In the genomic region with DNA sequence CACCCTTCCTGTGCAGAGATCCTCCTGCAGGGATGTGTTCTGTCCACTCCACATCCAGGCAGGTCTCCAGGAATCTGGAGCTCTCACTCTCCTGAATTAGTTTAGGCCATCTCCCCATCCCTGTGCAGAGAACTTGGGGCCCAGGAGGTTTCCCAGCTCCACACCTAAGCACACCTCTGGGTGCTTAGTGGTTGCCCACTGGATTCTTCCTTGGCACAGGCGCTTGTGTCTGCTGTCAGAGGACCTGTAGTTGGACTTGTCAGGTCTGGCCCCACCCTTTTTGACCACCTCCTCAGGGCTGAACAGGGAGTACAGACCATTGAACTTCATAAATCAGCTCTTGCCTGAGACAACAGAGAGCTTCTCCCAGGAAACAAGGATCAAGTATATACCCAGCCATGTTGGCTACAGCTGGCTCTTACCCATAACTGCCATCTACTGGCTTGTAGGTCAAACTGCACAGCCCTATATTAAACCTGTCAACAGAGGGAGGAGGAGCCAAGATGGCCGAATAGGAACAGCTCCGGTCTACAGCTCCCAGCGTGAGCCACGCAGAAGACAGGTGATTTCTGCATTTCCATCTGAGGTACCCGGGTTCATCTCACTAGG, we compare ENCODE assay signal across 9 cellular contexts.
DNase-seq lines count a peak whose midpoint lies in the region; ATAC-seq and TF ChIP-seq lines count a peak whose summit lies in the region.
"Had no signal": no experiment of that assay in that cellular context is flagged by ENCODE, and none has a peak within 500 bp of the region (broad histone marks: within the 10 kb centered on the region; RNA-seq: fewer than 3 reads in every experiment).

No MANE protein-coding gene starts in this region.

- no peaks in the 10 kb centered on the region for H3K36me3 Mint-ChIP-seq in WTC11
- no peaks in the 10 kb centered on the region for H3K36me3 Mint-ChIP-seq in activated T-cell treated with anti-CD3 and anti-CD28 coated beads, Interleukin-2, amount 50 U/mL, for 4 hours (ENCODE audit: insufficient read depth)
- H3K36me3 Mint-ChIP-seq in activated T-helper 1 cell treated with anti-CD3 and anti-CD28 coated beads, Interleukin-12 subunit alpha, Interleukin-12 subunit beta, Interleukin-2, Interleukin-4 antibody, amounts not matched to agents 30 ng/mL and 10 ng/mL and 1 ng/mL, durations not matched to agents 14 hours and 24 hours and 36 hours (ENCODE audit: low read depth): no peaks in the 10 kb centered on the region

- intact Hi-C loops in lower lobe of right lung (cut with DNase I) (no loop called here), ascending aorta (cut with DNase I) (no loop called here)
- intact Hi-C loops in activated T-helper 1 cell treated with anti-CD3 and anti-CD28 coated beads, Interleukin-12 subunit alpha, Interleukin-12 subunit beta, Interleukin-2, Interleukin-4 antibody, amounts not matched to agents 30 ng/mL and 10 ng/mL and 1 ng/mL, durations not matched to agents 14 hours and 24 hours and 36 hours (cut with micrococcal nuclease): loop anchor here (5.0 to 10.0 kb wide), 2 partner anchors 330 to 477 kb away; no protein-coding TSS in a partner anchor

- H3K4me3 Mint-ChIP-seq in WTC11: no peak overlapping the region
- no peak overlapping the region for H3K4me3 Mint-ChIP-seq in activated T-cell treated with anti-CD3 and anti-CD28 coated beads, Interleukin-2, amount 50 U/mL, for 4 hours
- H3K4me3 Mint-ChIP-seq in activated T-helper 1 cell treated with anti-CD3 and anti-CD28 coated beads, Interleukin-12 subunit alpha, Interleukin-12 subunit beta, Interleukin-2, Interleukin-4 antibody, amounts not matched to agents 30 ng/mL and 10 ng/mL and 1 ng/mL, durations not matched to agents 14 hours and 24 hours and 36 hours: no peak overlapping the region

- H3K9me3 ChIP-seq in lower lobe of right lung (no peaks in the 10 kb centered on the region), ascending aorta (no peaks in the 10 kb centered on the region)
- H3K9me3 ChIP-seq: SJSA1 had no signal

- 0 out of 2 replicates have a peak, but pooled peaks cover 4% of the 10 kb centered on the region for H3K9me3 Mint-ChIP-seq in WTC11
- no peaks in the 10 kb centered on the region for H3K9me3 Mint-ChIP-seq in activated T-cell treated with anti-CD3 and anti-CD28 coated beads, Interleukin-2, amount 50 U/mL, for 4 hours
- no peaks in the 10 kb centered on the region for H3K9me3 Mint-ChIP-seq in activated T-helper 1 cell treated with anti-CD3 and anti-CD28 coated beads, Interleukin-12 subunit alpha, Interleukin-12 subunit beta, Interleukin-2, Interleukin-4 antibody, amounts not matched to agents 30 ng/mL and 10 ng/mL and 1 ng/mL, durations not matched to agents 14 hours and 24 hours and 36 hours

- CTCF ChIA-PET in WTC11 (lab: Charles Lee): interaction anchor here (0.9 to 1.7 kb wide), 13 partner anchors 11 to 861 kb away, joined by 3 to 35 read pairs (median 3); no protein-coding TSS in a partner anchor

- no peak overlapping the region for H3K27ac ChIP-seq in lower lobe of right lung
- H3K27ac ChIP-seq in ascending aorta: no peak overlapping the region
- H3K27ac ChIP-seq: SJSA1 had no signal

- no peaks in the 10 kb centered on the region for H3K27me3 ChIP-seq in lower lobe of right lung (ENCODE audit: low read depth)
- H3K27me3 ChIP-seq in ascending aorta: no peaks in the 10 kb centered on the region
- H3K27me3 ChIP-seq: SJSA1 had no signal

- DNase-seq in Kasumi-1 (lab: John Stamatoyannopoulos, UW): peak; percentile 16 to 25
- DNase-seq in WTC11 (ENCODE audit: low spot score): no peak
- no peak for DNase-seq in lower lobe of right lung
- no peak for DNase-seq in activated T-cell treated with anti-CD3 and anti-CD28 coated beads, Interleukin-2, amount 50 U/mL, for 4 hours
- DNase-seq in activated T-helper 1 cell treated with anti-CD3 and anti-CD28 coated beads, Interleukin-12 subunit alpha, Interleukin-12 subunit beta, Interleukin-2, Interleukin-4 antibody, amounts not matched to agents 30 ng/mL and 10 ng/mL and 1 ng/mL, durations not matched to agents 14 hours and 24 hours and 36 hours (ENCODE audit: low spot score): no peak
- no peak for DNase-seq in ascending aorta (ENCODE audit: low spot score in 2 of 2)

- no peaks in the 10 kb centered on the region for H3K4me1 Mint-ChIP-seq in WTC11
- no peaks in the 10 kb centered on the region for H3K4me1 Mint-ChIP-seq in activated T-cell treated with anti-CD3 and anti-CD28 coated beads, Interleukin-2, amount 50 U/mL, for 4 hours (ENCODE audit: low read depth)
- no peaks in the 10 kb centered on the region for H3K4me1 Mint-ChIP-seq in activated T-helper 1 cell treated with anti-CD3 and anti-CD28 coated beads, Interleukin-12 subunit alpha, Interleukin-12 subunit beta, Interleukin-2, Interleukin-4 antibody, amounts not matched to agents 30 ng/mL and 10 ng/mL and 1 ng/mL, durations not matched to agents 14 hours and 24 hours and 36 hours (ENCODE audit: low read depth)

- POLR2A ChIA-PET in WTC11 (lab: Charles Lee): interaction anchor here (0.5 kb wide), 1 partner anchor 246 kb away, joined by 3 read pairs; no protein-coding TSS in a partner anchor

- no peak overlapping the region for H3K27ac Mint-ChIP-seq in WTC11
- H3K27ac Mint-ChIP-seq in activated T-helper 1 cell treated with anti-CD3 and anti-CD28 coated beads, Interleukin-12 subunit alpha, Interleukin-12 subunit beta, Interleukin-2, Interleukin-4 antibody, amounts not matched to agents 30 ng/mL and 10 ng/mL and 1 ng/mL, durations not matched to agents 14 hours and 24 hours and 36 hours: no peak overlapping the region

- no peaks in the 10 kb centered on the region for H3K27me3 Mint-ChIP-seq in WTC11 (ENCODE audit: low read depth)
- H3K27me3 Mint-ChIP-seq in activated T-cell treated with anti-CD3 and anti-CD28 coated beads, Interleukin-2, amount 50 U/mL, for 4 hours (ENCODE audit: low read depth): no peaks in the 10 kb centered on the region
- H3K27me3 Mint-ChIP-seq in activated T-helper 1 cell treated with anti-CD3 and anti-CD28 coated beads, Interleukin-12 subunit alpha, Interleukin-12 subunit beta, Interleukin-2, Interleukin-4 antibody, amounts not matched to agents 30 ng/mL and 10 ng/mL and 1 ng/mL, durations not matched to agents 14 hours and 24 hours and 36 hours (ENCODE audit: insufficient read depth): no peaks in the 10 kb centered on the region

- 0 out of 2 replicates have a peak, but pooled peaks have one; percentile 24 for TF ChIP-seq CTCF in GM12875 (IDR thresholded peaks at IDR 0.05; ENCODE audit: borderline replicate concordance, insufficient read depth, low read depth, low read length)
- peak; percentile 26; the same call in 1 of the 2 replicates for TF ChIP-seq CTCF in WTC11 (IDR thresholded peaks at IDR 0.05)
- peak; percentile 40 for TF ChIP-seq CTCF in lower lobe of right lung (IDR thresholded peaks at IDR 0.05)
- TF ChIP-seq CTCF in ascending aorta (IDR thresholded peaks at IDR 0.05): no peak

- peak; percentile 100 for ATAC-seq in WTC11
- ATAC-seq in lower lobe of right lung: peak; percentile 83 to 91
- ATAC-seq in GM21825 (IDR thresholded peaks at IDR 0.05; ENCODE audit: unreplicated experiment): no peak
- ATAC-seq in activated T-cell treated with anti-CD3 and anti-CD28 coated beads, Interleukin-2, amount 50 U/mL, for 4 hours: no peak

- H3K4me3 ChIP-seq in GM12875 (ENCODE audit: low read depth, low read length) (no peak overlapping the region), lower lobe of right lung (no peak overlapping the region), ascending aorta (no peak overlapping the region)
- H3K4me3 ChIP-seq: SJSA1 had no signal

- no peaks in the 10 kb centered on the region for H3K4me1 ChIP-seq in lower lobe of right lung
- no peaks in the 10 kb centered on the region for H3K4me1 ChIP-seq in ascending aorta
- H3K4me1 ChIP-seq: SJSA1 had no signal

- no peaks in the 10 kb centered on the region for H3K36me3 ChIP-seq in lower lobe of right lung
- H3K36me3 ChIP-seq in ascending aorta: no peaks in the 10 kb centered on the region
- H3K36me3 ChIP-seq: SJSA1 had no signal

TF ChIP-seq in WTC11, 78 proteins besides CTCF, POLR2A, EP300 and RAD21:
- TF ChIP-seq CREM (CRISPR knock-in tag; IDR thresholded peaks at IDR 0.05) (no peak), MLX (CRISPR knock-in tag; IDR thresholded peaks at IDR 0.05) (no peak), TEAD4 (CRISPR knock-in tag; IDR thresholded peaks at IDR 0.05) (no peak), ZNF232 (CRISPR knock-in tag; IDR thresholded peaks at IDR 0.05) (no peak), CDX4 (CRISPR knock-in tag; IDR thresholded peaks at IDR 0.05; ENCODE audit: borderline replicate concordance) (no peak), NFATC4 (CRISPR knock-in tag; IDR thresholded peaks at IDR 0.05) (no peak)
TF ChIP-seq in WTC11: peak in this region for 0.

Comparison
In these comparisons a context has a peak if more than half of its experiments do, and no peak if none do; other contexts are left out.
1. CTCF ChIP-seq: peak in GM12875 (single experiment), WTC11 (single experiment) and lower lobe of right lung (single experiment); none in ascending aorta (0 of 3).
2. DNase-seq: peak in Kasumi-1 (2 of 2); none in WTC11 (single experiment), lower lobe of right lung (single experiment), activated T-cell treated with anti-CD3 and anti-CD28 coated beads, Interleukin-2, amount 50 U/mL, for 4 hours (single experiment), activated T-helper 1 cell treated with anti-CD3 and anti-CD28 coated beads, Interleukin-12 subunit alpha, Interleukin-12 subunit beta, Interleukin-2, Interleukin-4 antibody, amounts not matched to agents 30 ng/mL and 10 ng/mL and 1 ng/mL, durations not matched to agents 14 hours and 24 hours and 36 hours (single experiment) and ascending aorta (0 of 2).
3. ATAC-seq: peak in WTC11 (single experiment) and lower lobe of right lung (2 of 2); none in GM21825 (single experiment) and activated T-cell treated with anti-CD3 and anti-CD28 coated beads, Interleukin-2, amount 50 U/mL, for 4 hours (0 of 2).